In the genomic region with DNA sequence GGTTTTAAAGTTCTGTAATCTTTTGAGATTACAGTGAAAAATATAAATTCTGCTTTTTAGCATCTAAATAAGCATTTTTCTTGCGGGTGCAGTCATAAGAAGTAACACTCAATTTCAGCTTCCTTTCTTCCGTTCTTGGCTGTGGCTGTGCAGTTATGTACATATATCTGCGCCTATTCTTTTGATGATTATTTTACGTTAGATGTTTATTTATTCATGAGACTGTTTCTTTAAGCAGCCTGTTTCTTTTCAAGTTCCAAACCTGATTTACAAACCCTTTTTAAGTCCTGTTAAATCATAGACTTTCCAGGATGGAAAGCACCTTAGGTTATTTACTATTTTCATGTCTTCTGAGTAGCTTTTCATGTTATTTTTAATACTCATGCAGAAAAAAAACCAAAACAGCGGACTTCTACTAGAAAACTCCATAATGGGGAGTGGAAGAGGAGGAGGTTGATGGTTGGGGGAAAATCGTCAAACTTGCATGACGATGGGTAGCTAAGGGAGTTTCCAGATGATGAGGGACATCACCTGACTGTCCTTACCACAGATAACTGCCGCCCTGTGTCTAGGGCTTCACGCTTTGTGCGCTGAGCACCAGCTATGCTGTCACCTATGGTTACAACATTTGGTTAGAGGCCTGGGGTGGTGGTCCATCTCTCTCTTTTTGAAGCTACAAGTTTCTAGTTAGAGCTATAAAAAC, we compare ENCODE assay signal across 8 cellular contexts. TPM values are rescaled to one million over a fixed set of nuclear protein-coding genes. Genes with fewer than 3 reads are reported as not detected.
DNase-seq lines count a peak whose midpoint lies in the region; ATAC-seq and TF ChIP-seq lines count a peak whose summit lies in the region.

No MANE protein-coding gene starts in this region.

- H3K27me3 ChIP-seq in SJCRH30: peaks cover 16% of the 10 kb centered on the region
- H3K27me3 ChIP-seq in esophagus squamous epithelium: no peaks in the 10 kb centered on the region

- intact Hi-C loops in esophagus squamous epithelium (cut with DNase I): no loop called here

- no peak overlapping the region for H3K27ac ChIP-seq in SJCRH30
- peak overlapping the region in 2 of 4 donors; percentile 93 to 97 for H3K27ac ChIP-seq in esophagus squamous epithelium

- no peak for TF ChIP-seq POLR2A in erythroblast (IDR thresholded peaks at IDR 0.05; ENCODE audit: low read length)
- peak in 1 of 4 donors; percentile 46 for TF ChIP-seq POLR2A in esophagus squamous epithelium (IDR thresholded peaks at IDR 0.05)

- H3K36me3 ChIP-seq in SJCRH30 (no peaks in the 10 kb centered on the region), esophagus squamous epithelium (no peaks in the 10 kb centered on the region)

- peak; percentile 69 for DNase-seq in activated CD8-positive, alpha-beta memory T cell treated with anti-CD3 and anti-CD28 coated beads, Interleukin-2, amount 50 U/mL, for 48 hours
- DNase-seq in stimulated activated CD4-positive, alpha-beta T cell treated with anti-CD3 and anti-CD28 coated beads, Interleukin-4, amount 100 ng/mL, for 1 hour: peak; percentile 34
- DNase-seq in erythroblast (lab: John Stamatoyannopoulos, UW) (no peak), anterior cingulate cortex (lab: John Stamatoyannopoulos, UW) (no peak), SJCRH30 (no peak), esophagus squamous epithelium (lab: John Stamatoyannopoulos, UW) (no peak)

- 59 to 60% methylated on average over 10 of the region's 10 CpGs for WGBS in esophagus squamous epithelium, 2 donors

- H3K4me1 ChIP-seq in SJCRH30 (no peaks in the 10 kb centered on the region), esophagus squamous epithelium (peaks cover 5 to 64% (median 6%) of the 10 kb centered on the region in 3 donors)

- ATAC-seq in GM19023 (IDR thresholded peaks at IDR 0.05; ENCODE audit: unreplicated experiment) (peak; percentile 70), HG03108 (IDR thresholded peaks at IDR 0.05; ENCODE audit: unreplicated experiment) (peak; percentile 75)

- H3K9me3 ChIP-seq in SJCRH30 (replicated peaks): no peaks in the 10 kb centered on the region
- H3K9me3 ChIP-seq in esophagus squamous epithelium: no peaks in the 10 kb centered on the region

- H3K4me3 ChIP-seq in SJCRH30 (no peak overlapping the region), esophagus squamous epithelium (no peak overlapping the region)

- no peak for TF ChIP-seq CTCF in esophagus squamous epithelium (IDR thresholded peaks at IDR 0.05)

RNA-seq across cellular contexts. Expression of a gene that starts 2.6 kb away (rescaled TPM):
- 25.2 and 28.4 TPM in 2 replicates for total RNA-seq in SJCRH30 (2014; rRNA removed; shearing (Covaris generic))
- 10 to 100 TPM; 19.2 to 37.4 (median 26.2) TPM for total RNA-seq in esophagus squamous epithelium

Comparison
In these comparisons a context has a peak if more than half of its experiments do, and no peak if none do; other contexts are left out.
1. DNase-seq: peak in activated CD8-positive, alpha-beta memory T cell treated with anti-CD3 and anti-CD28 coated beads, Interleukin-2, amount 50 U/mL, for 48 hours (single experiment) and stimulated activated CD4-positive, alpha-beta T cell treated with anti-CD3 and anti-CD28 coated beads, Interleukin-4, amount 100 ng/mL, for 1 hour (single experiment); none in erythroblast (0 of 2), anterior cingulate cortex (0 of 58), SJCRH30 (0 of 2) and esophagus squamous epithelium (single experiment).